In the genomic region with DNA sequence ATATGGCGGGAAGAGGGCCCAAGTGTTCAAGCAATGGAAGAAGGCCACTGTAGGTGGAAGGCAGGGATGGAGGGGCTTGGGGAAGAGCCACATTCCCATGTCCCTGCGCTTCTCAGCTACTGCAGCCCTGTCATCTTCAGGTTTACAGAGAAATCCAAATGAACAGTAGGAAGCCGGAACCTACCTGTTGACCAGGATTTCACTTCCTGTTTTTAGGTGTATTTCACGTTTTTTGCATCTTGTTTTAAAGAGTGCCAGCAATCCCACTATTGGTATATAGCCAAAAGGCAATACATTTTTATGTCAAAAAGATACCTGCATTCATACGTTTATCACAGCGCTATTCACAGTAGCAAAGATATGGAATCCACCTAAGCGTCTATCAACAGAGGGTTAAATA, we compare ENCODE assay signal across 28 cellular contexts.
"Had no signal": no experiment of that assay in that cellular context is flagged by ENCODE, and none has a peak within 500 bp of the region (broad histone marks: within the 10 kb centered on the region; RNA-seq: fewer than 3 reads in every experiment).

No MANE protein-coding gene starts in this region.

- FAIRE-seq: colon, endometrium, endothelial cell of umbilical vein, frontal cortex had no signal

- H3K4me1 ChIP-seq: colonic mucosa, esophagus muscularis mucosa, esophagus squamous epithelium, foreskin keratinocyte, gastrocnemius medialis, gastroesophageal sphincter, heart left ventricle, heart right ventricle had no signal

- ATAC-seq: effector memory CD8-positive, alpha-beta T cell; esophagus mucosa; foreskin keratinocyte; gastrocnemius medialis; gastroesophageal sphincter; heart left ventricle; heart right ventricle had no signal

- DNase-seq: colonic mucosa; cortex of kidney; dermis blood vessel endothelial cell; dorsolateral prefrontal cortex; effector CD4-positive, alpha-beta T cell; effector CD8-positive, alpha-beta T cell; effector memory CD4-positive, alpha-beta T cell; effector memory CD8-positive, alpha-beta T cell; endodermal cell; erythroblast; esophagus squamous epithelium; foreskin fibroblast; foreskin keratinocyte; foreskin melanocyte; gastrocnemius medialis; glutamatergic neuron; head of caudate nucleus; heart left ventricle; heart right ventricle had no signal

- H3K27me3 ChIP-seq: colonic mucosa, esophagus muscularis mucosa, esophagus squamous epithelium, foreskin keratinocyte, gastrocnemius medialis had no signal

- H3K36me3 ChIP-seq: colonic mucosa, esophagus muscularis mucosa, esophagus squamous epithelium, gastrocnemius medialis, gastroesophageal sphincter, heart left ventricle, heart right ventricle had no signal

- H3K4me3 ChIP-seq: colonic mucosa, coronary artery, dorsolateral prefrontal cortex, esophagus muscularis mucosa, esophagus squamous epithelium, gastrocnemius medialis, gastroesophageal sphincter, heart left ventricle, heart right ventricle had no signal

- H3K27ac ChIP-seq: colonic mucosa, coronary artery, dorsolateral prefrontal cortex, epithelial cell of prostate, esophagus muscularis mucosa, esophagus squamous epithelium, foreskin keratinocyte, gastrocnemius medialis, gastroesophageal sphincter, heart left ventricle, heart right ventricle had no signal

- H3K9me3 ChIP-seq: colonic mucosa, esophagus muscularis mucosa, esophagus squamous epithelium, gastrocnemius medialis, gastroesophageal sphincter, heart left ventricle, heart right ventricle had no signal
